In the genomic region with DNA sequence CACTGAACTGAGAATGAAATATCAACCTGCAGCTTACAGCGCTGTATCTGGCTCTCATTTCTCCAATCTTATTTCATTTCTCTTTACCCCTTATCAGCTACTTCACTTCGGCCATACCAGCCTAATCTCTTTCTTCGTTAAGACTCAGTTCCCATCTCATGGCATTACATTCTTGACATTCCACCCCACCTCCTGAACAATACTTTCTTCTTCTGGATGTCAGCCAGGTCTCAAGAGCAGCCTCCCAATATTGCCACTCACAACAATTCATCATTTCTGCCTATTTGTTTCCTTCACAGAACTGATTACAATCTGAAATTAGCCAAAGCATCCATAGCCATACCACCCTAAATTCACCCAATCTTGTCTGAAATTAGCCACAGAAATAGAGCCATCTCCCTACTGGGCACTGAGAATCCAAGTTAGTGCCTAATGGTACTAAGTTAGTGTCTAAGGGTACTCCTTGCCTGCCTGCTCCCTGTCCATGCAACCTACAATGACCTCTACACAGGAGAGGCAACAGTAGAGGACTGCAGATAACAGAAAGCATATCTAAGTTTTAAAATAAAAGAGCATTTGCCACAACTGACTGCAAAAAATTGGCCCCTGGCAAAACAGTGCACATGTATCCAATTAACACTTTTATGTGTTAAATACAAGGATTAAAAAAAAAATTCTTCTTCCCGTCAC, we compare ENCODE assay signal across 1 cellular context.
TF ChIP-seq lines count a peak whose summit lies in the region.

No MANE protein-coding gene starts in this region.

TF ChIP-seq in H1, 55 proteins besides CTCF, POLR2A, EP300 and RAD21:
- TF ChIP-seq FOSL1 (IDR thresholded peaks at IDR 0.05; ENCODE audit: insufficient read depth, low read depth, low read length), result no peak
- no peak for TF ChIP-seq CBX8 (IDR thresholded peaks at IDR 0.05; ENCODE audit: borderline replicate concordance, low read depth, low read length)
- peak; percentile 94 for TF ChIP-seq TEAD4 (IDR thresholded peaks at IDR 0.05; ENCODE audit: low read depth, low read length)
